In the genomic region with DNA sequence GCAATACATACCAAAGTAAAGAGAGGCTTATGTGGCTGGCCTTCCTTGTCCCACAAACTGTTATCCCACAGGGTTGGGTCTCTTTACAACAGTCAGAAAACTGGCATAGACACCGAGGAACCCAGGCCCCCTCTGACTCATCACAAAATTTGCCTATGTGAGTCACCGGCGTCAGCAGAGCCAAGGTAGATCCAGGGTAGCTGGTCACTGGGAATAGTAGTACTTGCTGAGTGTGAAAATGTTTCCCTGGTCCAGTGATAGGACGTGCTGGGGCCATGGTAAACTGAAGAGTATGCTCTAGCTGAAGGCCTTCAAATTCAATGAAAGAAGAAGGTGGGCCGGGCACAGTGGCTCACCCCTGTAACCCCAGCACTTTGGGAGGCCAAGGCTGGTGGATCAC, we compare ENCODE assay signal across 1 cellular context.
TF ChIP-seq lines count a peak whose summit lies in the region.

No MANE protein-coding gene starts in this region.

TF ChIP-seq in K562, 482 proteins besides CTCF, POLR2A, EP300 and RAD21 (continued from another document):
- TF ChIP-seq, protein P1, sequence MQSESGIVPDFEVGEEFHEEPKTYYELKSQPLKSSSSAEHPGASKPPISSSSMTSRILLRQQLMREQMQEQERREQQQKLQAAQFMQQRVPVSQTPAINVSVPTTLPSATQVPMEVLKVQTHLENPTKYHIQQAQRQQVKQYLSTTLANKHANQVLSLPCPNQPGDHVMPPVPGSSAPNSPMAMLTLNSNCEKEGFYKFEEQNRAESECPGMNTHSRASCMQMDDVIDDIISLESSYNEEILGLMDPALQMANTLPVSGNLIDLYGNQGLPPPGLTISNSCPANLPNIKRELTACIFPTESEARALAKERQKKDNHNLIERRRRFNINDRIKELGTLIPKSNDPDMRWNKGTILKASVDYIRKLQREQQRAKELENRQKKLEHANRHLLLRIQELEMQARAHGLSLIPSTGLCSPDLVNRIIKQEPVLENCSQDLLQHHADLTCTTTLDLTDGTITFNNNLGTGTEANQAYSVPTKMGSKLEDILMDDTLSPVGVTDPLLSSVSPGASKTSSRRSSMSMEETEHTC (IDR thresholded peaks at IDR 0.05), result no peak
- TF ChIP-seq CREBBP (IDR thresholded peaks at IDR 0.05; ENCODE audit: low read depth, low read length), result no peak
